Comparison of ENCODE assay signal across 28 cellular contexts in genomic region chr3:25495304-25495703, GRCh38.
"Had no signal": no experiment of that assay in that cellular context is flagged by ENCODE, and none has a peak within 500 bp of the region (broad histone marks: within the 10 kb centered on the region; RNA-seq: fewer than 3 reads in every experiment).

No MANE protein-coding gene starts in this region.

- H3K36me3 ChIP-seq: esophagus muscularis mucosa, gastrocnemius medialis, heart right ventricle had no signal

- H3K36me3 Mint-ChIP-seq: activated naive CD4-positive, alpha-beta T cell treated with anti-CD3 and anti-CD28 coated beads, Interleukin-2, amount 10 ng/mL, durations not matched to agents 7 days and 5 days had no signal

- H3K4me1 ChIP-seq: body of pancreas, foreskin keratinocyte had no signal

- H3K4me3 ChIP-seq: body of pancreas, coronary artery, dorsolateral prefrontal cortex, esophagus muscularis mucosa, gastrocnemius medialis, heart right ventricle, hepatocyte had no signal

- DNase-seq: activated CD4-positive, alpha-beta memory T cell treated with anti-CD3 and anti-CD28 coated beads for 36 hours; activated CD4-positive, alpha-beta T cell treated with anti-CD3 and anti-CD28 coated beads for 36 hours; activated CD4-positive, alpha-beta T cell treated with anti-CD3 and anti-CD28 coated beads, Interleukin-2, amount 10 ng/mL, durations not matched to agents 24 days and 14 days; activated CD4-positive, CD25-positive, alpha-beta regulatory T cell; activated CD4-positive, CD25-positive, alpha-beta regulatory T cell treated with anti-CD3 and anti-CD28 coated beads, Interleukin-2, amount 50 U/mL, for 72 hours; activated CD8-positive, alpha-beta memory T cell treated with anti-CD3 and anti-CD28 coated beads, Interleukin-2, amount 50 U/mL, for 48 hours; activated gamma-delta T cell; activated naive CD4-positive, alpha-beta T cell; activated naive CD4-positive, alpha-beta T cell treated with anti-CD3 and anti-CD28 coated beads, Interleukin-2, amount 10 ng/mL, durations not matched to agents 7 days and 5 days; activated T-cell treated with anti-CD3 and anti-CD28 coated beads for 4 hours; activated T-cell treated with anti-CD3 and anti-CD28 coated beads, Interleukin-2, amount 50 U/mL, for 24 hours; activated T-cell treated with anti-CD3 and anti-CD28 coated beads, Interleukin-2, amount 50 U/mL, for 72 hours; amniotic stem cell; anterior cingulate cortex; body of pancreas; dorsolateral prefrontal cortex; effector memory CD4-positive, alpha-beta T cell; endodermal cell; foreskin keratinocyte; gastrocnemius medialis; heart right ventricle; T-helper 2 cell had no signal

- H3K27ac Mint-ChIP-seq: activated CD4-positive, alpha-beta memory T cell treated with anti-CD3 and anti-CD28 coated beads for 36 hours; activated CD4-positive, alpha-beta T cell treated with anti-CD3 and anti-CD28 coated beads for 36 hours; activated CD4-positive, alpha-beta T cell treated with anti-CD3 and anti-CD28 coated beads, Interleukin-2, amount 10 ng/mL, durations not matched to agents 24 days and 14 days; activated naive CD4-positive, alpha-beta T cell treated with anti-CD3 and anti-CD28 coated beads, Interleukin-2, amount 10 ng/mL, durations not matched to agents 7 days and 5 days; activated naive CD4-positive, alpha-beta T cell treated with anti-CD3 and anti-CD28 coated beads, Interleukin-2, amount 50 U/mL, for 72 hours; activated T-cell treated with anti-CD3 and anti-CD28 coated beads, Interleukin-2, amount 50 U/mL, for 24 hours; activated T-cell treated with anti-CD3 and anti-CD28 coated beads, Interleukin-2, amount 50 U/mL, for 72 hours; dendritic cell treated with granulocyte-macrophage colony-stimulating factor and Interleukin-4, amounts not matched to agents 40 ng/mL and 50 ng/mL, for 4 days; endodermal cell had no signal

- H3K27ac ChIP-seq: body of pancreas, coronary artery, dorsolateral prefrontal cortex, foreskin keratinocyte, gastrocnemius medialis, heart right ventricle, hepatocyte had no signal

- H3K27me3 ChIP-seq: body of pancreas, dorsolateral prefrontal cortex, esophagus muscularis mucosa, foreskin keratinocyte, gastrocnemius medialis, heart right ventricle, hepatocyte had no signal

- H3K27me3 Mint-ChIP-seq: activated CD4-positive, alpha-beta memory T cell treated with anti-CD3 and anti-CD28 coated beads for 36 hours; activated CD4-positive, alpha-beta T cell treated with anti-CD3 and anti-CD28 coated beads for 36 hours; activated CD4-positive, alpha-beta T cell treated with anti-CD3 and anti-CD28 coated beads, Interleukin-2, amount 10 ng/mL, durations not matched to agents 24 days and 14 days; activated naive CD4-positive, alpha-beta T cell treated with anti-CD3 and anti-CD28 coated beads, Interleukin-2, amount 10 ng/mL, durations not matched to agents 7 days and 5 days; activated T-cell treated with anti-CD3 and anti-CD28 coated beads, Interleukin-2, amount 50 U/mL, for 24 hours; central memory CD8-positive, alpha-beta T cell had no signal

- ATAC-seq: activated CD4-positive, alpha-beta T cell treated with anti-CD3 and anti-CD28 coated beads for 36 hours; activated naive CD4-positive, alpha-beta T cell treated with anti-CD3 and anti-CD28 coated beads, Interleukin-2, amount 50 U/mL, for 72 hours; activated T-cell treated with anti-CD3 and anti-CD28 coated beads, Interleukin-2, amount 50 U/mL, for 72 hours; body of pancreas; foreskin keratinocyte; gastrocnemius medialis; heart right ventricle had no signal

- H3K4me2 ChIP-seq: hepatocyte had no signal

- H3K4me1 Mint-ChIP-seq: activated CD4-positive, alpha-beta T cell treated with anti-CD3 and anti-CD28 coated beads for 36 hours; activated CD4-positive, alpha-beta T cell treated with anti-CD3 and anti-CD28 coated beads, Interleukin-2, amount 10 ng/mL, durations not matched to agents 24 days and 14 days; activated naive CD4-positive, alpha-beta T cell treated with anti-CD3 and anti-CD28 coated beads, Interleukin-2, amount 10 ng/mL, durations not matched to agents 7 days and 5 days; central memory CD8-positive, alpha-beta T cell had no signal

- H2AFZ ChIP-seq: hepatocyte had no signal

- H3K4me3 Mint-ChIP-seq: activated CD4-positive, alpha-beta memory T cell treated with anti-CD3 and anti-CD28 coated beads for 36 hours; activated CD4-positive, alpha-beta T cell treated with anti-CD3 and anti-CD28 coated beads for 36 hours; activated CD4-positive, alpha-beta T cell treated with anti-CD3 and anti-CD28 coated beads, Interleukin-2, amount 10 ng/mL, durations not matched to agents 24 days and 14 days; activated naive CD4-positive, alpha-beta T cell treated with anti-CD3 and anti-CD28 coated beads, Interleukin-2, amount 10 ng/mL, durations not matched to agents 7 days and 5 days; activated T-cell treated with anti-CD3 and anti-CD28 coated beads, Interleukin-2, amount 50 U/mL, for 24 hours; activated T-cell treated with anti-CD3 and anti-CD28 coated beads, Interleukin-2, amount 50 U/mL, for 72 hours; central memory CD8-positive, alpha-beta T cell; dendritic cell treated with granulocyte-macrophage colony-stimulating factor and Interleukin-4, amounts not matched to agents 40 ng/mL and 50 ng/mL, for 4 days; endodermal cell had no signal
